ENCODE assay signal across 10 cellular contexts in genomic region chr1:203300441-203301330, GRCh38. TPM values are rescaled to one million over a fixed set of nuclear protein-coding genes. Genes with fewer than 3 reads are reported as not detected.
DNase-seq lines count a peak whose midpoint lies in the region; ATAC-seq, FAIRE-seq and TF ChIP-seq lines count a peak whose summit lies in the region.
"Had no signal": no experiment of that assay in that cellular context is flagged by ENCODE, and none has a peak within 500 bp of the region (broad histone marks: within the 10 kb centered on the region; RNA-seq: fewer than 3 reads in every experiment).

No MANE protein-coding gene starts in this region.

- peak overlapping the region; percentile 26 for H3K27ac Mint-ChIP-seq in activated CD8-positive, alpha-beta T cell treated with anti-CD3 and anti-CD28 coated beads for 36 hours
- no peak overlapping the region for H3K27ac Mint-ChIP-seq in activated CD8-positive, alpha-beta T cell treated with anti-CD3 and anti-CD28 coated beads, Interleukin-2, amount 10 ng/mL, durations not matched to agents 7 days and 5 days

- POLR2A ChIA-PET in activated CD8-positive, alpha-beta T cell treated with anti-CD3 and anti-CD28 coated beads for 36 hours (lab: Charles Lee), result interaction anchor here (0.7 to 4.0 kb wide), 5 partner anchors 12 to 28 kb away, joined by 3 to 38 read pairs (median 4); no protein-coding TSS in a partner anchor
- POLR2A ChIA-PET in activated CD8-positive, alpha-beta T cell treated with anti-CD3 and anti-CD28 coated beads, Interleukin-2, amount 10 ng/mL, durations not matched to agents 7 days and 5 days (lab: Charles Lee), result interaction anchor here (1.4 kb wide), 1 partner anchor 20 kb away, joined by 4 read pairs; no protein-coding TSS in a partner anchor

- H3K4me3 ChIP-seq in mammary epithelial cell (replicated peaks in 1 of 3; ENCODE audit: insufficient read depth in 1 of 3, low read depth in 2 of 3, low read length in 3 of 3), result no peak overlapping the region
- H3K4me3 ChIP-seq in spleen, result no peak overlapping the region
- H3K4me3 ChIP-seq in pancreas, result no peak overlapping the region
- H3K4me3 ChIP-seq: HAP-1 had no signal

- no peaks in the 10 kb centered on the region for H3K27me3 ChIP-seq in mammary epithelial cell (ENCODE audit: insufficient read depth, low read length)
- no peaks in the 10 kb centered on the region for H3K27me3 ChIP-seq in spleen (replicated peaks in 1 of 7)
- no peaks in the 10 kb centered on the region for H3K27me3 ChIP-seq in pancreas

- no peaks in the 10 kb centered on the region for H4K20me1 ChIP-seq in mammary epithelial cell (ENCODE audit: insufficient read depth, low read length)

- H3K4me1 ChIP-seq in mammary epithelial cell (ENCODE audit: insufficient read depth, low read length), result peaks cover 20% of the 10 kb centered on the region
- peaks cover 19 to 91% (median 64%) of the 10 kb centered on the region in 6 donors for H3K4me1 ChIP-seq in spleen
- H3K4me1 ChIP-seq in pancreas, result peaks cover 0 to 15% (median 13%) of the 10 kb centered on the region in 3 donors

- H3K9me3 Mint-ChIP-seq in activated CD8-positive, alpha-beta T cell treated with anti-CD3 and anti-CD28 coated beads for 36 hours, result no peaks in the 10 kb centered on the region
- H3K9me3 Mint-ChIP-seq in activated CD8-positive, alpha-beta T cell treated with anti-CD3 and anti-CD28 coated beads, Interleukin-2, amount 10 ng/mL, durations not matched to agents 7 days and 5 days (ENCODE audit: insufficient read depth), result no peaks in the 10 kb centered on the region

- FAIRE-seq in pancreas (lab: Jason Lieb, UNC), result no peak

- in situ Hi-C loops in mammary epithelial cell (cut with MboI; ENCODE audit: low sequenced_read_pairs in 2 of 2), result no loop called here

- H3K4me2 ChIP-seq in mammary epithelial cell (ENCODE audit: insufficient read depth, low read depth, low read length), result no peak overlapping the region

- 43% methylated on average over 11 of the region's 11 CpGs for WGBS in mammary epithelial cell (ENCODE audit: low coverage, missing lambda C conversion rate)
- 59 to 65% (median 63%) methylated on average over 11 of the region's 11 CpGs for whole genome bisulfite sequencing in spleen, 5 donors
- WGBS in pancreas, 2 donors, result 69 to 70% methylated on average over 11 of the region's 11 CpGs

- no peaks in the 10 kb centered on the region for H3K9me3 ChIP-seq in mammary epithelial cell (replicated peaks; ENCODE audit: insufficient read depth, low read length)
- no peaks in the 10 kb centered on the region for H3K9me3 ChIP-seq in spleen
- H3K9me3 ChIP-seq in pancreas, result no peaks in the 10 kb centered on the region
- H3K9me3 ChIP-seq: HAP-1 had no signal

- ATAC-seq in activated CD8-positive, alpha-beta T cell treated with anti-CD3 and anti-CD28 coated beads for 36 hours, result no peak
- no peak for ATAC-seq in activated CD8-positive, alpha-beta T cell treated with anti-CD3 and anti-CD28 coated beads, Interleukin-2, amount 10 ng/mL, durations not matched to agents 7 days and 5 days
- no peak for ATAC-seq in pancreas
- no peak for ATAC-seq in GM18858 (IDR thresholded peaks at IDR 0.05; ENCODE audit: unreplicated experiment)

- CTCF ChIA-PET in activated CD8-positive, alpha-beta T cell treated with anti-CD3 and anti-CD28 coated beads for 36 hours (lab: Charles Lee), result interaction anchor here (1.0 to 2.8 kb wide), 4 partner anchors 8 to 33 kb away, joined by 3 to 21 read pairs (median 6); no protein-coding TSS in a partner anchor
- CTCF ChIA-PET in activated CD8-positive, alpha-beta T cell treated with anti-CD3 and anti-CD28 coated beads, Interleukin-2, amount 10 ng/mL, durations not matched to agents 7 days and 5 days (lab: Charles Lee), result interaction anchor here (1.0 to 3.5 kb wide), 8 partner anchors 9 to 44 kb away, joined by 3 to 46 read pairs (median 7); no protein-coding TSS in a partner anchor
- CTCF ChIA-PET in mammary epithelial cell (lab: Charles Lee; ENCODE audit: low non-redundant PET), result no interaction called here

- peaks cover 6% of the 10 kb centered on the region for H3K36me3 Mint-ChIP-seq in activated CD8-positive, alpha-beta T cell treated with anti-CD3 and anti-CD28 coated beads for 36 hours (ENCODE audit: low read depth)
- H3K36me3 Mint-ChIP-seq in activated CD8-positive, alpha-beta T cell treated with anti-CD3 and anti-CD28 coated beads, Interleukin-2, amount 10 ng/mL, durations not matched to agents 7 days and 5 days (ENCODE audit: low read depth), result no peaks in the 10 kb centered on the region

- intact Hi-C loops in activated CD8-positive, alpha-beta T cell treated with anti-CD3 and anti-CD28 coated beads for 36 hours (cut with micrococcal nuclease), result no loop called here
- intact Hi-C loops in mammary epithelial cell (cut with micrococcal nuclease) (no loop called here), spleen (cut with DNase I; ENCODE audit: low total_unique reads) (no loop called here), pancreas (cut with DNase I) (no loop called here)

- dilution Hi-C loops in mammary epithelial cell (cut with HindIII; ENCODE audit: low sequenced_read_pairs), result no loop called here

- peaks cover 4% of the 10 kb centered on the region for H3K79me2 ChIP-seq in mammary epithelial cell (ENCODE audit: insufficient read depth, low read length)

- H3K9ac ChIP-seq in mammary epithelial cell (ENCODE audit: insufficient read depth, low read length), result no peak overlapping the region

- no peak overlapping the region for H3K4me3 Mint-ChIP-seq in activated CD8-positive, alpha-beta T cell treated with anti-CD3 and anti-CD28 coated beads for 36 hours
- no peak overlapping the region for H3K4me3 Mint-ChIP-seq in activated CD8-positive, alpha-beta T cell treated with anti-CD3 and anti-CD28 coated beads, Interleukin-2, amount 10 ng/mL, durations not matched to agents 7 days and 5 days

- no peaks in the 10 kb centered on the region for H3K27me3 Mint-ChIP-seq in activated CD8-positive, alpha-beta T cell treated with anti-CD3 and anti-CD28 coated beads for 36 hours
- H3K27me3 Mint-ChIP-seq in activated CD8-positive, alpha-beta T cell treated with anti-CD3 and anti-CD28 coated beads, Interleukin-2, amount 10 ng/mL, durations not matched to agents 7 days and 5 days (ENCODE audit: low read depth), result no peaks in the 10 kb centered on the region

- H3K36me3 ChIP-seq in mammary epithelial cell (ENCODE audit: insufficient read depth, low read length), result no peaks in the 10 kb centered on the region
- no peaks in the 10 kb centered on the region for H3K36me3 ChIP-seq in spleen
- H3K36me3 ChIP-seq in pancreas, result no peaks in the 10 kb centered on the region
- H3K36me3 ChIP-seq: HAP-1 had no signal

- no TSS peak for BruUV-seq in mammary epithelial cell (replicated peaks; lab: Mats Ljungman, UMichigan)

- TF ChIP-seq CTCF in activated CD8-positive, alpha-beta T cell treated with anti-CD3 and anti-CD28 coated beads for 36 hours (IDR thresholded peaks at IDR 0.05), result no peak
- TF ChIP-seq CTCF in mammary epithelial cell (conservative IDR thresholded peaks at IDR 0.05 in 1 of 2, IDR thresholded peaks at IDR 0.05 in 1 of 2; ENCODE audit: extremely low read depth in 1 of 2, insufficient read depth in 1 of 2, low read depth in 1 of 2, low read length in 2 of 2) (no peak), spleen (IDR thresholded peaks at IDR 0.05 in 8 of 11, conservative IDR thresholded peaks at IDR 0.05 in 3 of 11) (no peak), pancreas (IDR thresholded peaks at IDR 0.05) (no peak)

- no peak for TF ChIP-seq POLR2A in spleen (IDR thresholded peaks at IDR 0.05)

- H3K27ac ChIP-seq in mammary epithelial cell (ENCODE audit: insufficient read depth, low read depth, low read length) (no peak overlapping the region), spleen (peak overlapping the region in 7 of 8 donors; percentile 51 to 100 (median 70)), pancreas (no peak overlapping the region)

- peaks cover 57% of the 10 kb centered on the region for H3K4me1 Mint-ChIP-seq in activated CD8-positive, alpha-beta T cell treated with anti-CD3 and anti-CD28 coated beads for 36 hours (ENCODE audit: low read depth)
- H3K4me1 Mint-ChIP-seq in activated CD8-positive, alpha-beta T cell treated with anti-CD3 and anti-CD28 coated beads, Interleukin-2, amount 10 ng/mL, durations not matched to agents 7 days and 5 days (ENCODE audit: low read depth), result peaks cover 63% of the 10 kb centered on the region

- no peak for DNase-seq in activated CD8-positive, alpha-beta T cell treated with anti-CD3 and anti-CD28 coated beads for 36 hours
- no peak for DNase-seq in activated CD8-positive, alpha-beta T cell treated with anti-CD3 and anti-CD28 coated beads, Interleukin-2, amount 10 ng/mL, durations not matched to agents 7 days and 5 days
- DNase-seq in NAMALWA (ENCODE audit: low spot score), result peak; percentile 58
- DNase-seq in mammary epithelial cell, result no peak
- no peak for DNase-seq in spleen
- no peak for DNase-seq in DMS53 treated with DMSO at 0.1 percent for 48 hours (lab: John Stamatoyannopoulos, UW; ENCODE audit: unreplicated experiment)
- DNase-seq in pancreas, result no peak
- DNase-seq: NCI-H226 had no signal

- H2AFZ ChIP-seq in mammary epithelial cell (ENCODE audit: low read depth, low read length), result peak overlapping the region; percentile 19

RNA-seq across cellular contexts. Expression of gene BTG2, which starts 4.6 kb away (rescaled TPM):
- total RNA-seq in activated CD8-positive, alpha-beta T cell treated with anti-CD3 and anti-CD28 coated beads for 36 hours, result 100 to 1,000 TPM; 115 TPM
- 10 to 100 TPM; 58.6 to 58.9 TPM for total RNA-seq in activated CD8-positive, alpha-beta T cell treated with anti-CD3 and anti-CD28 coated beads, Interleukin-2, amount 10 ng/mL, durations not matched to agents 7 days and 5 days
- total RNA-seq in mammary epithelial cell (100 to 1,000 TPM in 1 of 2 donors, 10 to 100 TPM in 1; 74.8 to 107 TPM), spleen (100 to 1,000 TPM; 104 to 186 (median 153) TPM), pancreas (100 to 1,000 TPM in 5 of 6 donors, 10 to 100 TPM in 1; 83.1 to 452 (median 192) TPM)
- polyA plus RNA-seq in mammary epithelial cell (47.2 TPM), spleen (10 to 100 TPM; 55.5 to 93.1 (median 69.3) TPM), pancreas (100 to 1,000 TPM; 143 to 197 TPM)
- polyA minus RNA-seq in mammary epithelial cell, result 57.2 TPM

RNA-seq across cellular contexts. Expression of gene FMOD, which starts 50.2 kb away (rescaled TPM):
- total RNA-seq in activated CD8-positive, alpha-beta T cell treated with anti-CD3 and anti-CD28 coated beads for 36 hours, result 1 to 10 TPM; 1.4 to 2.4 TPM
- not detected for total RNA-seq in activated CD8-positive, alpha-beta T cell treated with anti-CD3 and anti-CD28 coated beads, Interleukin-2, amount 10 ng/mL, durations not matched to agents 7 days and 5 days
- total RNA-seq in mammary epithelial cell (1 to 10 TPM in 1 of 2 donors, not detected in 1; 1.5 TPM), spleen (10 to 100 TPM; 11.6 to 30.0 (median 21.1) TPM), pancreas (10 to 100 TPM in 4 of 6 donors, 1 to 10 TPM in 2; 4.3 to 14.6 (median 11.1) TPM)
- polyA plus RNA-seq in mammary epithelial cell (not detected), spleen (1 to 10 TPM; 4.5 to 8.4 (median 4.9) TPM), pancreas (1 to 10 TPM; 3.8 to 6.5 TPM)
- not detected for polyA minus RNA-seq in mammary epithelial cell

Comparison
In these comparisons a context has a peak if more than half of its experiments do, and no peak if none do; other contexts are left out.
1. H3K27ac ChIP-seq: peak in spleen (7 of 8); none in mammary epithelial cell (single experiment) and pancreas (0 of 4).